In genomic region chr5:55691265-55692105, GRCh38 we compare ENCODE assay signal across 1 cellular context.
A peak's percentile ranks its signal among the peaks of the same experiment; 100 is the strongest.
TF ChIP-seq lines count a peak whose summit lies in the region.

No MANE protein-coding gene starts in this region.

TF ChIP-seq in HepG2, 621 proteins besides CTCF, POLR2A, EP300 and RAD21 (continued from another document and continues in another):
- TF ChIP-seq AKNA (CRISPR knock-in tag; IDR thresholded peaks at IDR 0.05; ENCODE audit: borderline replicate concordance) (no peak), ZNF281 (CRISPR knock-in tag; IDR thresholded peaks at IDR 0.05; ENCODE audit: borderline replicate concordance) (peak; percentile 39; the same call in 1 of the 2 replicates), GATAD2A (CRISPR knock-in tag; IDR thresholded peaks at IDR 0.05) (peak; percentile 29; the same call in 1 of the 2 replicates), GLMP (CRISPR knock-in tag; IDR thresholded peaks at IDR 0.05; ENCODE audit: borderline replicate concordance) (no peak), STAT6 (CRISPR knock-in tag; IDR thresholded peaks at IDR 0.05; ENCODE audit: borderline replicate concordance) (0 out of 2 replicates have a peak, but pooled peaks have one; percentile 70), ETS1 (CRISPR knock-in tag; IDR thresholded peaks at IDR 0.05) (no peak), TAF15 (IDR thresholded peaks at IDR 0.05; ENCODE audit: low read depth, low read length, poor library complexity, severe bottlenecking) (no peak), HOXA9 (CRISPR knock-in tag; IDR thresholded peaks at IDR 0.05; ENCODE audit: borderline replicate concordance) (no peak), SKI (IDR thresholded peaks at IDR 0.05; ENCODE audit: partially characterized antibody) (no peak), ZNF512B (CRISPR knock-in tag; IDR thresholded peaks at IDR 0.05; ENCODE audit: borderline replicate concordance) (no peak), MNT (IDR thresholded peaks at IDR 0.05) (no peak), NAIF1 (CRISPR knock-in tag; IDR thresholded peaks at IDR 0.05; ENCODE audit: borderline replicate concordance) (no peak), HBP1 (CRISPR knock-in tag; IDR thresholded peaks at IDR 0.05; ENCODE audit: low read depth) (no peak), ELK4 (CRISPR knock-in tag; IDR thresholded peaks at IDR 0.05; ENCODE audit: borderline replicate concordance) (no peak), CENPX (CRISPR knock-in tag; IDR thresholded peaks at IDR 0.05) (no peak), HOMEZ (CRISPR knock-in tag; IDR thresholded peaks at IDR 0.05; ENCODE audit: low read depth) (peak; percentile 30; the same call in 1 of the 2 replicates), ZNF709 (CRISPR knock-in tag; IDR thresholded peaks at IDR 0.05) (no peak), ASH2L (IDR thresholded peaks at IDR 0.05; ENCODE audit: insufficient read length, low read depth, low read length) (peak; percentile 64), PREB (CRISPR knock-in tag; IDR thresholded peaks at IDR 0.05) (no peak), MLLT10 (CRISPR knock-in tag; IDR thresholded peaks at IDR 0.05) (no peak), NCOA2 (CRISPR knock-in tag; IDR thresholded peaks at IDR 0.05) (peak; percentile 12; the same call in 1 of the 2 replicates), U2AF2 (IDR thresholded peaks at IDR 0.05; ENCODE audit: low read depth, low read length) (no peak), KLF15 (CRISPR knock-in tag; IDR thresholded peaks at IDR 0.05; ENCODE audit: borderline replicate concordance) (no peak), ZNF18 (CRISPR knock-in tag; IDR thresholded peaks at IDR 0.05; ENCODE audit: insufficient replicate concordance) (no peak)
